ENCODE assay signal across 8 cellular contexts in genomic region chr10:124719213-124719851, GRCh38. TPM values are rescaled to one million over a fixed set of nuclear protein-coding genes. Genes with fewer than 3 reads are reported as not detected.
A peak's percentile ranks its signal among the peaks of the same experiment; 100 is the strongest.
DNase-seq lines count a peak whose midpoint lies in the region; ATAC-seq and TF ChIP-seq lines count a peak whose summit lies in the region.

No MANE protein-coding gene starts in this region.

- DNase-seq in A673 (ENCODE audit: low spot score) (peak; percentile 73), PC-9 (peak; percentile 68 to 77), cardiac muscle cell (ENCODE audit: low read depth in 1 of 2, low spot score in 1 of 2) (peak in 1 of 2 donors; percentile 84), sigmoid colon (peak; percentile 82), DMS114 treated with DMSO at 0.1 percent for 48 hours (lab: John Stamatoyannopoulos, UW; ENCODE audit: unreplicated experiment) (no peak)

- CTCF ChIA-PET in A673 (lab: Charles Lee) = interaction anchor here (0.9 to 1.2 kb wide), 2 partner anchors 22 kb away, joined by 3 to 5 read pairs; no protein-coding TSS in a partner anchor
- CTCF ChIA-PET in PC-9 (lab: Charles Lee) = interaction anchor here (0.7 kb wide), 1 partner anchor 23 kb away, joined by 4 read pairs; no protein-coding TSS in a partner anchor

- peaks cover 97% of the 10 kb centered on the region for H3K4me1 Mint-ChIP-seq in activated naive CD4-positive, alpha-beta T cell treated with anti-CD3 and anti-CD28 coated beads, Interleukin-2, amount 50 U/mL, for 24 hours

- no TSS peak for BruUV-seq in A673 (replicated peaks; lab: Mats Ljungman, UMichigan)
- BruUV-seq in PC-9 (replicated peaks; lab: Mats Ljungman, UMichigan) = no TSS peak

- no peaks in the 10 kb centered on the region for H4K20me1 ChIP-seq in PC-9 (ENCODE audit: insufficient read depth)

- H3K9me3 Mint-ChIP-seq in activated naive CD4-positive, alpha-beta T cell treated with anti-CD3 and anti-CD28 coated beads, Interleukin-2, amount 50 U/mL, for 24 hours = no peaks in the 10 kb centered on the region

- H3K9me3 ChIP-seq in A673 (ENCODE audit: low read depth, low read length, poor library complexity, severe bottlenecking) = no peaks in the 10 kb centered on the region
- H3K9me3 ChIP-seq in PC-9 (ENCODE audit: insufficient read depth, low read depth) = no peaks in the 10 kb centered on the region
- H3K9me3 ChIP-seq in cardiac muscle cell (ENCODE audit: low read depth) = no peaks in the 10 kb centered on the region
- H3K9me3 ChIP-seq in sigmoid colon = no peaks in the 10 kb centered on the region

- POLR2A ChIA-PET in A673 (lab: Charles Lee; ENCODE audit: low non-redundant PET) = interaction anchor here (0.6 kb wide), 3 partner anchors 13 to 336 kb away, joined by 3 read pairs; no protein-coding TSS in a partner anchor
- POLR2A ChIA-PET in PC-9 (lab: Charles Lee; ENCODE audit: unreplicated experiment) = no interaction called here

- ATAC-seq in GM18511 (IDR thresholded peaks at IDR 0.05; ENCODE audit: unreplicated experiment) (peak; percentile 51), HG02981 (IDR thresholded peaks at IDR 0.05; ENCODE audit: unreplicated experiment) (peak; percentile 43)

- peaks cover 3% of the 10 kb centered on the region for H3K36me3 Mint-ChIP-seq in activated naive CD4-positive, alpha-beta T cell treated with anti-CD3 and anti-CD28 coated beads, Interleukin-2, amount 50 U/mL, for 24 hours

- no peaks in the 10 kb centered on the region for H3K27me3 Mint-ChIP-seq in activated naive CD4-positive, alpha-beta T cell treated with anti-CD3 and anti-CD28 coated beads, Interleukin-2, amount 50 U/mL, for 24 hours

- TF ChIP-seq POLR2A in sigmoid colon (IDR thresholded peaks at IDR 0.05) = no peak

- H3K9me2 ChIP-seq in PC-9 (ENCODE audit: insufficient read depth) = no peaks in the 10 kb centered on the region

- TF ChIP-seq CTCF in A673 (conservative IDR thresholded peaks at IDR 0.05; ENCODE audit: low read depth, low read length) (peak; percentile 53), PC-9 (conservative IDR thresholded peaks at IDR 0.05) (peak; percentile 51; the same call in 1 of the 2 replicates), cardiac muscle cell (IDR thresholded peaks at IDR 0.05; ENCODE audit: low read depth, low read length) (peak; percentile 55), sigmoid colon (IDR thresholded peaks at IDR 0.05) (peak in 2 of 4 experiments; percentile 29 to 57)

- no peaks in the 10 kb centered on the region for H3K79me2 ChIP-seq in PC-9 (ENCODE audit: low read depth)

- intact Hi-C loops in A673 (cut with micrococcal nuclease; ENCODE audit: unreplicated experiment) (no loop called here), PC-9 (cut with micrococcal nuclease; ENCODE audit: unreplicated experiment) (loop anchor here (2.0 kb wide), 2 partner anchors 71 to 93 kb away; no protein-coding TSS in a partner anchor), sigmoid colon (cut with DNase I) (no loop called here)

- no peak for TF ChIP-seq EP300 in sigmoid colon (IDR thresholded peaks at IDR 0.05)

- H3K4me1 ChIP-seq in A673 (ENCODE audit: insufficient read depth, low read length, poor library complexity, severe bottlenecking) (peaks cover 19% of the 10 kb centered on the region), PC-9 (replicated peaks; ENCODE audit: insufficient read depth) (peaks cover 11% of the 10 kb centered on the region; the same call in 1 of the 2 replicates), cardiac muscle cell (ENCODE audit: low read depth) (peaks cover 44% of the 10 kb centered on the region), sigmoid colon (peaks cover 0 to 85% (median 72%) of the 10 kb centered on the region in 4 donors)

- H3K27me3 ChIP-seq in A673 (replicated peaks; ENCODE audit: insufficient read depth, low read depth, low read length, poor library complexity) (no peaks in the 10 kb centered on the region), PC-9 (ENCODE audit: insufficient read depth, low read depth) (no peaks in the 10 kb centered on the region), cardiac muscle cell (no peaks in the 10 kb centered on the region), sigmoid colon (no peaks in the 10 kb centered on the region)

- peak overlapping the region; percentile 34 for H3K4me2 ChIP-seq in PC-9

- H3K36me3 ChIP-seq in A673 (ENCODE audit: insufficient read depth, low read length, poor library complexity, severe bottlenecking) (no peaks in the 10 kb centered on the region), PC-9 (ENCODE audit: low read depth) (no peaks in the 10 kb centered on the region), cardiac muscle cell (no peaks in the 10 kb centered on the region), sigmoid colon (no peaks in the 10 kb centered on the region)

- H3K4me3 ChIP-seq in A673 (ENCODE audit: low read depth, low read length, poor library complexity, severe bottlenecking) (no peak overlapping the region), PC-9 (no peak overlapping the region), cardiac muscle cell (no peak overlapping the region), sigmoid colon (no peak overlapping the region)

- H3K27ac ChIP-seq in A673 (ENCODE audit: low read depth, low read length, poor library complexity, severe bottlenecking) (no peak overlapping the region), PC-9 (no peak overlapping the region), cardiac muscle cell (no peak overlapping the region), sigmoid colon (peak overlapping the region; percentile 40 to 85 (median 72))

- no peaks in the 10 kb centered on the region for H3F3A ChIP-seq in PC-9 (ENCODE audit: insufficient read depth, low read depth)

- H3K4me3 Mint-ChIP-seq in activated naive CD4-positive, alpha-beta T cell treated with anti-CD3 and anti-CD28 coated beads, Interleukin-2, amount 50 U/mL, for 24 hours = peak overlapping the region; percentile 77

- peak overlapping the region; percentile 86 for H3K27ac Mint-ChIP-seq in activated naive CD4-positive, alpha-beta T cell treated with anti-CD3 and anti-CD28 coated beads, Interleukin-2, amount 50 U/mL, for 24 hours

- 1 to 11% methylated on average over 8 of the region's 8 CpGs for WGBS in sigmoid colon, 2 donors

- H2AFZ ChIP-seq in PC-9 = no peak overlapping the region

RNA-seq across cellular contexts. Expression of gene FAM53B, which starts 24.8 kb away (rescaled TPM):
- total RNA-seq in A673 (2021) = 18.3 and 19.8 TPM in 2 replicates
- total RNA-seq in PC-9 (2021) = 9.0 and 9.8 TPM in 2 replicates
- total RNA-seq in cardiac muscle cell = 28.7 and 34.8 TPM in 2 replicates
- 10.2 and 13.6 TPM in 2 replicates for polyA plus RNA-seq in cardiac muscle cell
- 10 to 100 TPM; 32.3 to 36.6 (median 34.4) TPM for total RNA-seq in sigmoid colon
- polyA plus RNA-seq in sigmoid colon = 10 to 100 TPM in 2 of 3 donors, 1 to 10 TPM in 1; 9.6 to 36.4 (median 12.0) TPM

Comparison
In these comparisons a context has a peak if more than half of its experiments do, and no peak if none do; other contexts are left out.
1. H3K27ac ChIP-seq: peak in sigmoid colon (4 of 4); none in A673 (single experiment), PC-9 (single experiment) and cardiac muscle cell (single experiment).